Comparison of ENCODE assay signal across 1 cellular context in the genomic region with DNA sequence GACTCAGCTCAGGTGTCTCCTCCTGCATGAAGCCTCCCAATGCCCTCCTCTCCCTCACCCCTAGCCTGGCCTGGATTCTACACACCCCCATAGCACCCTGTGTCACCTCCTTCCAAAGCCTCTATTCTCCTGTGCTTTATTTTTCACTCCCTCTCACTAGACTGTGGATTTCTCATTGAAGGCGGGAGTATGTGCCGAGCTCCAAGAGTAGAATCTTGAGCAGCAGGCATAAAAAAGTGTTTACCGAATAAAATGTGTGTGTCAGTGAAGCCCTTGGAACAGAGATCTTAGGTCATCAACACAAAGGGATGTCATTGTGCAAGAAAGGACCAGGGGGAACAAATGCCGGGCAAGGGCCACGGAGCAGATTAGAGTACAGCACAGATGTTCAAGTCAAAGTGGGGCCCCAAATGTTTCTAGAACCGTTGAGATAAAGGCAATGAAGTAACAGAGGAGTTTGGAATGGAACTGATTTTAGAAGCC.
A peak's percentile ranks its signal among the peaks of the same experiment; 100 is the strongest.
TF ChIP-seq lines count a peak whose summit lies in the region.

No MANE protein-coding gene starts in this region.

TF ChIP-seq in HepG2, 621 proteins besides CTCF, POLR2A, EP300 and RAD21 (continued from another document):
- TF ChIP-seq, protein P1, sequence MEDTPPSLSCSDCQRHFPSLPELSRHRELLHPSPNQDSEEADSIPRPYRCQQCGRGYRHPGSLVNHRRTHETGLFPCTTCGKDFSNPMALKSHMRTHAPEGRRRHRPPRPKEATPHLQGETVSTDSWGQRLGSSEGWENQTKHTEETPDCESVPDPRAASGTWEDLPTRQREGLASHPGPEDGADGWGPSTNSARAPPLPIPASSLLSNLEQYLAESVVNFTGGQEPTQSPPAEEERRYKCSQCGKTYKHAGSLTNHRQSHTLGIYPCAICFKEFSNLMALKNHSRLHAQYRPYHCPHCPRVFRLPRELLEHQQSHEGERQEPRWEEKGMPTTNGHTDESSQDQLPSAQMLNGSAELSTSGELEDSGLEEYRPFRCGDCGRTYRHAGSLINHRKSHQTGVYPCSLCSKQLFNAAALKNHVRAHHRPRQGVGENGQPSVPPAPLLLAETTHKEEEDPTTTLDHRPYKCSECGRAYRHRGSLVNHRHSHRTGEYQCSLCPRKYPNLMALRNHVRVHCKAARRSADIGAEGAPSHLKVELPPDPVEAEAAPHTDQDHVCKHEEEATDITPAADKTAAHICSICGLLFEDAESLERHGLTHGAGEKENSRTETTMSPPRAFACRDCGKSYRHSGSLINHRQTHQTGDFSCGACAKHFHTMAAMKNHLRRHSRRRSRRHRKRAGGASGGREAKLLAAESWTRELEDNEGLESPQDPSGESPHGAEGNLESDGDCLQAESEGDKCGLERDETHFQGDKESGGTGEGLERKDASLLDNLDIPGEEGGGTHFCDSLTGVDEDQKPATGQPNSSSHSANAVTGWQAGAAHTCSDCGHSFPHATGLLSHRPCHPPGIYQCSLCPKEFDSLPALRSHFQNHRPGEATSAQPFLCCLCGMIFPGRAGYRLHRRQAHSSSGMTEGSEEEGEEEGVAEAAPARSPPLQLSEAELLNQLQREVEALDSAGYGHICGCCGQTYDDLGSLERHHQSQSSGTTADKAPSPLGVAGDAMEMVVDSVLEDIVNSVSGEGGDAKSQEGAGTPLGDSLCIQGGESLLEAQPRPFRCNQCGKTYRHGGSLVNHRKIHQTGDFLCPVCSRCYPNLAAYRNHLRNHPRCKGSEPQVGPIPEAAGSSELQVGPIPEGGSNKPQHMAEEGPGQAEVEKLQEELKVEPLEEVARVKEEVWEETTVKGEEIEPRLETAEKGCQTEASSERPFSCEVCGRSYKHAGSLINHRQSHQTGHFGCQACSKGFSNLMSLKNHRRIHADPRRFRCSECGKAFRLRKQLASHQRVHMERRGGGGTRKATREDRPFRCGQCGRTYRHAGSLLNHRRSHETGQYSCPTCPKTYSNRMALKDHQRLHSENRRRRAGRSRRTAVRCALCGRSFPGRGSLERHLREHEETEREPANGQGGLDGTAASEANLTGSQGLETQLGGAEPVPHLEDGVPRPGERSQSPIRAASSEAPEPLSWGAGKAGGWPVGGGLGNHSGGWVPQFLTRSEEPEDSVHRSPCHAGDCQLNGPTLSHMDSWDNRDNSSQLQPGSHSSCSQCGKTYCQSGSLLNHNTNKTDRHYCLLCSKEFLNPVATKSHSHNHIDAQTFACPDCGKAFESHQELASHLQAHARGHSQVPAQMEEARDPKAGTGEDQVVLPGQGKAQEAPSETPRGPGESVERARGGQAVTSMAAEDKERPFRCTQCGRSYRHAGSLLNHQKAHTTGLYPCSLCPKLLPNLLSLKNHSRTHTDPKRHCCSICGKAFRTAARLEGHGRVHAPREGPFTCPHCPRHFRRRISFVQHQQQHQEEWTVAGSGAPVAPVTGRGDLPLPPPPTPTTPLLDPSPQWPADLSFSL (CRISPR knock-in tag; IDR thresholded peaks at IDR 0.05) = peak; percentile 58; the same call in 1 of the 2 replicates
- peak; percentile 39; the same call in 1 of the 2 replicates for TF ChIP-seq ZNF12 (CRISPR knock-in tag; IDR thresholded peaks at IDR 0.05)
- TF ChIP-seq ZNF839 (CRISPR knock-in tag; IDR thresholded peaks at IDR 0.05; ENCODE audit: borderline replicate concordance) = no peak
- peak; percentile 94 for TF ChIP-seq ZNF644 (CRISPR knock-in tag; IDR thresholded peaks at IDR 0.05; ENCODE audit: low read depth)
- TF ChIP-seq SMAD3 (CRISPR knock-in tag; IDR thresholded peaks at IDR 0.05) = peak; percentile 55; the same call in 1 of the 2 replicates
- TF ChIP-seq ZNF136 (CRISPR knock-in tag; IDR thresholded peaks at IDR 0.05; ENCODE audit: low read depth) = no peak
- TF ChIP-seq, protein P2, sequence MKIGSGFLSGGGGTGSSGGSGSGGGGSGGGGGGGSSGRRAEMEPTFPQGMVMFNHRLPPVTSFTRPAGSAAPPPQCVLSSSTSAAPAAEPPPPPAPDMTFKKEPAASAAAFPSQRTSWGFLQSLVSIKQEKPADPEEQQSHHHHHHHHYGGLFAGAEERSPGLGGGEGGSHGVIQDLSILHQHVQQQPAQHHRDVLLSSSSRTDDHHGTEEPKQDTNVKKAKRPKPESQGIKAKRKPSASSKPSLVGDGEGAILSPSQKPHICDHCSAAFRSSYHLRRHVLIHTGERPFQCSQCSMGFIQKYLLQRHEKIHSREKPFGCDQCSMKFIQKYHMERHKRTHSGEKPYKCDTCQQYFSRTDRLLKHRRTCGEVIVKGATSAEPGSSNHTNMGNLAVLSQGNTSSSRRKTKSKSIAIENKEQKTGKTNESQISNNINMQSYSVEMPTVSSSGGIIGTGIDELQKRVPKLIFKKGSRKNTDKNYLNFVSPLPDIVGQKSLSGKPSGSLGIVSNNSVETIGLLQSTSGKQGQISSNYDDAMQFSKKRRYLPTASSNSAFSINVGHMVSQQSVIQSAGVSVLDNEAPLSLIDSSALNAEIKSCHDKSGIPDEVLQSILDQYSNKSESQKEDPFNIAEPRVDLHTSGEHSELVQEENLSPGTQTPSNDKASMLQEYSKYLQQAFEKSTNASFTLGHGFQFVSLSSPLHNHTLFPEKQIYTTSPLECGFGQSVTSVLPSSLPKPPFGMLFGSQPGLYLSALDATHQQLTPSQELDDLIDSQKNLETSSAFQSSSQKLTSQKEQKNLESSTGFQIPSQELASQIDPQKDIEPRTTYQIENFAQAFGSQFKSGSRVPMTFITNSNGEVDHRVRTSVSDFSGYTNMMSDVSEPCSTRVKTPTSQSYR (CRISPR knock-in tag; IDR thresholded peaks at IDR 0.05; ENCODE audit: borderline replicate concordance) = peak; percentile 27; the same call in 1 of the 2 replicates
- peak; percentile 27; the same call in 1 of the 2 replicates for TF ChIP-seq ZMYM3 (CRISPR knock-in tag; IDR thresholded peaks at IDR 0.05)
- TF ChIP-seq NCOA2 (CRISPR knock-in tag; IDR thresholded peaks at IDR 0.05) = peak; percentile 82
- TF ChIP-seq CSRNP1 (CRISPR knock-in tag; IDR thresholded peaks at IDR 0.05) = no peak
- peak; percentile 89 for TF ChIP-seq RCOR2 (CRISPR knock-in tag; IDR thresholded peaks at IDR 0.05)
- no peak for TF ChIP-seq ZNF296 (CRISPR knock-in tag; conservative IDR thresholded peaks at IDR 0.05)
- no peak for TF ChIP-seq HMGA1 (CRISPR knock-in tag; conservative IDR thresholded peaks at IDR 0.05)
- peak; percentile 65; the same call in 1 of the 2 replicates for TF ChIP-seq ARID3A (IDR thresholded peaks at IDR 0.05; ENCODE audit: low read depth, low read length)
- peak; percentile 41; the same call in 1 of the 2 replicates for TF ChIP-seq TFDP1 (CRISPR knock-in tag; IDR thresholded peaks at IDR 0.05; ENCODE audit: borderline replicate concordance)
